Comparison of ENCODE assay signal across 10 cellular contexts in genomic region chr13:99971576-99972189, GRCh38. TPM values are rescaled to one million over a fixed set of nuclear protein-coding genes. Genes with fewer than 3 reads are reported as not detected.
DNase-seq lines count a peak whose midpoint lies in the region; ATAC-seq and TF ChIP-seq lines count a peak whose summit lies in the region.
"Had no signal": no experiment of that assay in that cellular context is flagged by ENCODE, and none has a peak within 500 bp of the region (broad histone marks: within the 10 kb centered on the region; RNA-seq: fewer than 3 reads in every experiment).

Gene ZIC5 (minus strand): TSS chr13:99971767. CDS start chr13:99971603, 164 bp downstream.

- H3K27me3 Mint-ChIP-seq in activated CD4-positive, alpha-beta T cell treated with anti-CD3 and anti-CD28 coated beads, Interleukin-2, amount 10 ng/mL, durations not matched to agents 7 days and 5 days: peaks cover 75% of the 10 kb centered on the region

- H3K4me1 Mint-ChIP-seq in activated CD4-positive, alpha-beta T cell treated with anti-CD3 and anti-CD28 coated beads, Interleukin-2, amount 10 ng/mL, durations not matched to agents 7 days and 5 days: peaks cover 14% of the 10 kb centered on the region
- peaks cover 23% of the 10 kb centered on the region for H3K4me1 Mint-ChIP-seq in stimulated activated effector memory CD8-positive, alpha-beta T cell treated with anti-CD3 and anti-CD28 coated beads, Interleukin-12 subunit alpha, Interleukin-12 subunit beta, amount 100 ng/mL, for 72 hours

- H3K27me3 ChIP-seq in Panc1 (ENCODE audit: control insufficient read depth, insufficient read depth, low read length): no peaks in the 10 kb centered on the region
- H3K27me3 ChIP-seq in esophagus squamous epithelium: peaks cover 52 to 100% (median 79%) of the 10 kb centered on the region in 4 donors

- peak within 1 kb of the TSS; percentile 32 for H3K4me3 Mint-ChIP-seq in activated CD4-positive, alpha-beta T cell treated with anti-CD3 and anti-CD28 coated beads, Interleukin-2, amount 10 ng/mL, durations not matched to agents 7 days and 5 days
- peak within 1 kb of the TSS; percentile 23 for H3K4me3 Mint-ChIP-seq in stimulated activated effector memory CD8-positive, alpha-beta T cell treated with anti-CD3 and anti-CD28 coated beads, Interleukin-12 subunit alpha, Interleukin-12 subunit beta, amount 100 ng/mL, for 72 hours

- in situ Hi-C loops in Panc1 (cut with HindIII; ENCODE audit: low pct_unique_long_range_greater_than_20kb, low sequenced_read_pairs): no loop called here

- peaks cover 11% of the 10 kb centered on the region for H3K36me3 Mint-ChIP-seq in activated CD4-positive, alpha-beta T cell treated with anti-CD3 and anti-CD28 coated beads, Interleukin-2, amount 10 ng/mL, durations not matched to agents 7 days and 5 days (ENCODE audit: low read depth)
- H3K36me3 Mint-ChIP-seq in stimulated activated effector memory CD8-positive, alpha-beta T cell treated with anti-CD3 and anti-CD28 coated beads, Interleukin-12 subunit alpha, Interleukin-12 subunit beta, amount 100 ng/mL, for 72 hours: peaks cover 32% of the 10 kb centered on the region

- WGBS in esophagus squamous epithelium, 2 donors: 0 to 6% methylated on average over 1 to 20 of the region's 41 CpGs

- TF ChIP-seq CTCF in Panc1 (IDR thresholded peaks at IDR 0.05) (no peak), esophagus squamous epithelium (IDR thresholded peaks at IDR 0.05) (no peak)

- H3K9me3 Mint-ChIP-seq in activated CD4-positive, alpha-beta T cell treated with anti-CD3 and anti-CD28 coated beads, Interleukin-2, amount 10 ng/mL, durations not matched to agents 7 days and 5 days: peaks cover 4% of the 10 kb centered on the region
- peaks cover 5% of the 10 kb centered on the region for H3K9me3 Mint-ChIP-seq in stimulated activated effector memory CD8-positive, alpha-beta T cell treated with anti-CD3 and anti-CD28 coated beads, Interleukin-12 subunit alpha, Interleukin-12 subunit beta, amount 100 ng/mL, for 72 hours

- CTCF ChIA-PET in activated CD4-positive, alpha-beta T cell treated with anti-CD3 and anti-CD28 coated beads, Interleukin-2, amount 10 ng/mL, durations not matched to agents 7 days and 5 days (lab: Charles Lee): interaction anchor here (2.2 kb wide), 1 partner anchor 14 kb away, joined by 11 read pairs; no protein-coding TSS in a partner anchor
- CTCF ChIA-PET in Panc1 (lab: Charles Lee): no interaction called here

- H3K4me1 ChIP-seq in Panc1 (ENCODE audit: control insufficient read depth, insufficient read depth, low read length): peaks cover 10% of the 10 kb centered on the region
- H3K4me1 ChIP-seq in esophagus squamous epithelium: peaks cover 24 to 47% (median 35%) of the 10 kb centered on the region in 3 donors

- H3K36me3 ChIP-seq in Panc1 (ENCODE audit: control insufficient read depth, insufficient read depth, low read length) (no peaks in the 10 kb centered on the region; the same call in 1 of the 2 replicates), esophagus squamous epithelium (no peaks in the 10 kb centered on the region)

- H3K27ac ChIP-seq in Panc1 (ENCODE audit: low read length): peak within 1 kb of the TSS; percentile 66
- no peak within 1 kb of the TSS for H3K27ac ChIP-seq in esophagus squamous epithelium

- no peak for DNase-seq in activated CD4-positive, alpha-beta T cell treated with anti-CD3 and anti-CD28 coated beads, Interleukin-2, amount 10 ng/mL, durations not matched to agents 7 days and 5 days
- DNase-seq in activated CD4-positive, alpha-beta T cell treated with anti-CD3 and anti-CD28 coated beads for 48 hours: no peak
- DNase-seq in Panc1 (ENCODE audit: low read depth, low spot score) (no peak), esophagus squamous epithelium (lab: John Stamatoyannopoulos, UW) (no peak), superior temporal gyrus (ENCODE audit: extremely low spot score) (no peak), KG1 (lab: John Stamatoyannopoulos, UW) (no peak)
- no peak for DNase-seq in stimulated activated effector memory CD8-positive, alpha-beta T cell treated with anti-CD3 and anti-CD28 coated beads, Interleukin-12 subunit alpha, Interleukin-12 subunit beta, amount 100 ng/mL, for 72 hours (ENCODE audit: low spot score in 2 of 2)
- DNase-seq: PC-3 had no signal

- TF ChIP-seq POLR2A in esophagus squamous epithelium (IDR thresholded peaks at IDR 0.05): no peak

- peak within 1 kb of the TSS; percentile 4 for H3K27ac Mint-ChIP-seq in activated CD4-positive, alpha-beta T cell treated with anti-CD3 and anti-CD28 coated beads, Interleukin-2, amount 10 ng/mL, durations not matched to agents 7 days and 5 days
- peak within 1 kb of the TSS; percentile 68 for H3K27ac Mint-ChIP-seq in stimulated activated effector memory CD8-positive, alpha-beta T cell treated with anti-CD3 and anti-CD28 coated beads, Interleukin-12 subunit alpha, Interleukin-12 subunit beta, amount 100 ng/mL, for 72 hours

- intact Hi-C loops in Panc1 (cut with micrococcal nuclease; ENCODE audit: unreplicated experiment): no loop called here
- intact Hi-C loops in esophagus squamous epithelium (cut with DNase I): no loop called here

- no peak for ATAC-seq in Panc1
- no peak for ATAC-seq in stimulated activated effector memory CD8-positive, alpha-beta T cell treated with anti-CD3 and anti-CD28 coated beads, Interleukin-12 subunit alpha, Interleukin-12 subunit beta, amount 100 ng/mL, for 72 hours
- ATAC-seq in HG03159 (IDR thresholded peaks at IDR 0.05; ENCODE audit: unreplicated experiment): no peak

- H3K4me3 ChIP-seq in Panc1 (ENCODE audit: low read depth in 2 of 2, low read length in 2 of 2) (peak within 1 kb of the TSS; percentile 44 to 45), esophagus squamous epithelium (peak within 1 kb of the TSS; percentile 20 to 63 (median 38))

- POLR2A ChIA-PET in activated CD4-positive, alpha-beta T cell treated with anti-CD3 and anti-CD28 coated beads, Interleukin-2, amount 10 ng/mL, durations not matched to agents 7 days and 5 days (lab: Charles Lee): no interaction called here
- POLR2A ChIA-PET in Panc1 (lab: Charles Lee): no interaction called here

- BruUV-seq in Panc1 (replicated peaks; lab: Mats Ljungman, UMichigan): no TSS peak

- H3K9me3 ChIP-seq in Panc1 (ENCODE audit: control insufficient read depth, insufficient read depth, low read depth, low read length) (no peaks in the 10 kb centered on the region), esophagus squamous epithelium (peaks cover 0 to 14% (median 9%) of the 10 kb centered on the region in 3 donors)

RNA-seq across cellular contexts. Expression of gene ZIC5, which starts in this region (rescaled TPM):
- total RNA-seq in activated CD4-positive, alpha-beta T cell treated with anti-CD3 and anti-CD28 coated beads, Interleukin-2, amount 10 ng/mL, durations not matched to agents 7 days and 5 days: not detected
- 5.2 TPM for total RNA-seq in Panc1 (2021; ENCODE audit: unreplicated experiment)
- polyA plus RNA-seq in Panc1 (2012; ENCODE audit: insufficient read length): 2.8 TPM
- not detected for total RNA-seq in esophagus squamous epithelium
- total RNA-seq: bronchial epithelial cell, PC-3 had no signal
